In the genomic region with DNA sequence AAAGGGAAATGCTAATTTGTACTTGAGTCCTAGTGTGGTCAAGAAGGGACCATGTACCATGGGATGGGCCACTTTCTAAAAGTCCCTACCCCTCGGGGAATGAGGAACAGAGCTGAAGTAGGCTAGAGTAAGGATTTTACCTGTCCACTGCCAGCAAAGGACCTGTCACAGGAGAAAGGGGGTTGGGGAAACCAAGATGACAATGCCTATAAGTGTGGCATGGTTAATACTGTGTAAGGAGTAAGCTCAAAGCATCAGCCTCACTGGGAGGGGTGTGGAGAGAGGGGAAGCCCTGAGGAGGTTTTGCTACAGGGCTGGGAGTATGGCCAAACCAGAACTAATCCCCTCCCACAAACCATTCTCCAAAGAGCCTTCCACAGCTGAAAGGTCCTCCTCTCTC, we compare ENCODE assay signal across 27 cellular contexts. TPM values are rescaled to one million over a fixed set of nuclear protein-coding genes. Genes with fewer than 3 reads are reported as not detected.
DNase-seq lines count a peak whose midpoint lies in the region; FAIRE-seq and TF ChIP-seq lines count a peak whose summit lies in the region.
"Had no signal": no experiment of that assay in that cellular context is flagged by ENCODE, and none has a peak within 500 bp of the region (broad histone marks: within the 10 kb centered on the region; RNA-seq: fewer than 3 reads in every experiment).

No MANE protein-coding gene starts in this region.

- H3K4me3 Mint-ChIP-seq in activated CD4-positive, alpha-beta T cell treated with anti-CD3 and anti-CD28 coated beads, Interleukin-2, amount 10 ng/mL, durations not matched to agents 24 days and 14 days: no peak overlapping the region
- H3K4me3 Mint-ChIP-seq: immature natural killer cell, naive B cell had no signal

- TF ChIP-seq EP300 in stomach (IDR thresholded peaks at IDR 0.05): no peak

- H3K4me1 ChIP-seq in adipocyte (ENCODE audit: control insufficient read depth, insufficient read depth, low read length): peaks cover 54% of the 10 kb centered on the region
- H3K4me1 ChIP-seq in stomach: peaks cover 0 to 13% (median 6%) of the 10 kb centered on the region in 4 donors
- no peaks in the 10 kb centered on the region for H3K4me1 ChIP-seq in uterus
- H3K4me1 ChIP-seq: transverse colon had no signal

- peaks cover 48% of the 10 kb centered on the region for H3K27me3 Mint-ChIP-seq in activated CD4-positive, alpha-beta T cell treated with anti-CD3 and anti-CD28 coated beads, Interleukin-2, amount 10 ng/mL, durations not matched to agents 24 days and 14 days

- H3K9me3 Mint-ChIP-seq in activated CD4-positive, alpha-beta T cell treated with anti-CD3 and anti-CD28 coated beads, Interleukin-2, amount 10 ng/mL, durations not matched to agents 24 days and 14 days: peaks cover 7% of the 10 kb centered on the region
- H3K9me3 Mint-ChIP-seq: immature natural killer cell had no signal

- WGBS in stomach, 5 donors: 62 to 80% (median 72%) methylated on average over 1 of the region's 1 CpG

- no peak overlapping the region for H3K27ac ChIP-seq in stomach
- H3K27ac ChIP-seq in uterus: no peak overlapping the region
- H3K27ac ChIP-seq: 22Rv1, C4-2B, heart right ventricle, transverse colon had no signal

- peak overlapping the region; percentile 15 for H3K9ac ChIP-seq in adipocyte (ENCODE audit: low read length)

- H3K9me3 ChIP-seq in adipocyte (ENCODE audit: control insufficient read depth, low read length): peaks cover 13% of the 10 kb centered on the region
- no peaks in the 10 kb centered on the region for H3K9me3 ChIP-seq in stomach
- no peaks in the 10 kb centered on the region for H3K9me3 ChIP-seq in uterus
- H3K9me3 ChIP-seq: transverse colon had no signal

- H3K36me3 ChIP-seq in adipocyte (ENCODE audit: control insufficient read depth, insufficient read depth, low read length, severe bottlenecking) (no peaks in the 10 kb centered on the region), stomach (no peaks in the 10 kb centered on the region), uterus (no peaks in the 10 kb centered on the region)
- H3K36me3 ChIP-seq: heart right ventricle, transverse colon had no signal

- H3K27me3 ChIP-seq in adipocyte (replicated peaks; ENCODE audit: control insufficient read depth, insufficient read depth, low read length): no peaks in the 10 kb centered on the region
- no peaks in the 10 kb centered on the region for H3K27me3 ChIP-seq in stomach
- no peaks in the 10 kb centered on the region for H3K27me3 ChIP-seq in uterus

- H3K4me1 Mint-ChIP-seq in activated CD4-positive, alpha-beta T cell treated with anti-CD3 and anti-CD28 coated beads, Interleukin-2, amount 10 ng/mL, durations not matched to agents 24 days and 14 days: no peaks in the 10 kb centered on the region
- H3K4me1 Mint-ChIP-seq: immature natural killer cell, naive B cell had no signal

- H3K4me3 ChIP-seq in adipocyte (ENCODE audit: low read length) (no peak overlapping the region), stomach (no peak overlapping the region), uterus (no peak overlapping the region)
- H3K4me3 ChIP-seq: heart right ventricle, transverse colon had no signal

- H3K27ac Mint-ChIP-seq in activated CD4-positive, alpha-beta T cell treated with anti-CD3 and anti-CD28 coated beads, Interleukin-2, amount 10 ng/mL, durations not matched to agents 24 days and 14 days: no peak overlapping the region
- H3K27ac Mint-ChIP-seq: immature natural killer cell had no signal

- TF ChIP-seq POLR2A in stomach (IDR thresholded peaks at IDR 0.05) (no peak), uterus (IDR thresholded peaks at IDR 0.05) (no peak)

- TF ChIP-seq CTCF in stomach (IDR thresholded peaks at IDR 0.05) (no peak), uterus (IDR thresholded peaks at IDR 0.05) (no peak)

- FAIRE-seq in urothelium cell line (lab: Jason Lieb, UNC): peak; percentile 74

- no peaks in the 10 kb centered on the region for H3K36me3 Mint-ChIP-seq in activated CD4-positive, alpha-beta T cell treated with anti-CD3 and anti-CD28 coated beads, Interleukin-2, amount 10 ng/mL, durations not matched to agents 24 days and 14 days (ENCODE audit: low read depth)
- H3K36me3 Mint-ChIP-seq: immature natural killer cell had no signal

- DNase-seq in activated CD4-positive, alpha-beta T cell treated with anti-CD3 and anti-CD28 coated beads, Interleukin-2, amount 10 ng/mL, durations not matched to agents 24 days and 14 days: peak; percentile 41
- no peak for DNase-seq in activated CD4-positive, alpha-beta T cell treated with anti-CD3 and anti-CD28 coated beads, Interleukin-2, amount 50 U/mL, for 4 hours
- DNase-seq in adipocyte (ENCODE audit: low read depth): peak; percentile 33
- peak; percentile 43 for DNase-seq in iris pigment epithelial cell (ENCODE audit: low read depth)
- no peak for DNase-seq in urothelium cell line (ENCODE audit: low spot score)
- no peak for DNase-seq in stomach
- no peak for DNase-seq in uterus
- DNase-seq in H4 (ENCODE audit: low spot score): no peak
- DNase-seq: activated CD4-positive, alpha-beta T cell treated with anti-CD3 and anti-CD28 coated beads, Interleukin-2, amount 50 U/mL, for 1 hour; activated CD8-positive, alpha-beta memory T cell treated with anti-CD3 and anti-CD28 coated beads, Interleukin-2, amount 50 U/mL, for 48 hours; activated gamma-delta T cell treated with Interleukin-2 at 50 U/mL for 16 hours; central memory CD4-positive, alpha-beta T cell; heart right ventricle; immature natural killer cell; Kasumi-1; naive B cell; NCI-H1105 treated with DMSO at 0.1 percent for 48 hours; NCI-H524 treated with DMSO at 0.1 percent for 48 hours; SIG-M5; stimulated activated naive CD4-positive, alpha-beta T cell treated with Interleukin-2 at 50 U/mL for 16 hours; transverse colon had no signal

- intact Hi-C loops in activated CD4-positive, alpha-beta T cell treated with anti-CD3 and anti-CD28 coated beads, Interleukin-2, amount 10 ng/mL, durations not matched to agents 24 days and 14 days (cut with micrococcal nuclease): no loop called here
- intact Hi-C loops in stomach (cut with DNase I; ENCODE audit: low total_unique reads) (no loop called here), uterus (cut with DNase I; ENCODE audit: low total_unique reads) (no loop called here)

RNA-seq across cellular contexts. Expression of gene GKN2, which starts 15.8 kb away (rescaled TPM):
- total RNA-seq in activated CD4-positive, alpha-beta T cell treated with anti-CD3 and anti-CD28 coated beads, Interleukin-2, amount 10 ng/mL, durations not matched to agents 24 days and 14 days: not detected in 2 replicates
- total RNA-seq in stomach: 1,000 to 10,000 TPM in 1 of 5 donors, 100 to 1,000 TPM in 2, 10 to 100 TPM in 1, not detected in 1; 16.5 to 1,354 (median 201) TPM
- 1,000 to 10,000 TPM in 1 of 3 donors, 100 to 1,000 TPM in 1, 10 to 100 TPM in 1; 28.0 to 1,349 (median 744) TPM for polyA plus RNA-seq in stomach
- not detected for total RNA-seq in uterus
- total RNA-seq in H4 (2014; rRNA removed; shearing (Covaris generic)): not detected in 2 replicates
- total RNA-seq: heart right ventricle; lung microvascular endothelial cell; osteocyte; sciatic nerve; T-helper 1 cell treated with Interleukin-12 subunit alpha and Interleukin-12 subunit beta and Interleukin-4 antibody, amounts not matched to agents 30 ng/mL and 1 ng/mL, for 36 hours; transverse colon had no signal
- polyA plus RNA-seq: heart right ventricle, immature natural killer cell had no signal

RNA-seq across cellular contexts. Expression of gene GKN1, which starts 37.5 kb away (rescaled TPM):
- not detected in 2 replicates for total RNA-seq in activated CD4-positive, alpha-beta T cell treated with anti-CD3 and anti-CD28 coated beads, Interleukin-2, amount 10 ng/mL, durations not matched to agents 24 days and 14 days
- total RNA-seq in stomach (1,000 to 10,000 TPM in 1 of 5 donors, 100 to 1,000 TPM in 3, 1 to 10 TPM in 1; 1.7 to 7,706 (median 380) TPM), uterus (not detected)
- polyA plus RNA-seq in stomach: 1,000 to 10,000 TPM in 2 of 3 donors, 100 to 1,000 TPM in 1; 123 to 7,225 (median 2,484) TPM
- total RNA-seq in H4 (2014; rRNA removed; shearing (Covaris generic)): not detected in 2 replicates
- total RNA-seq: heart right ventricle; lung microvascular endothelial cell; osteocyte; sciatic nerve; T-helper 1 cell treated with Interleukin-12 subunit alpha and Interleukin-12 subunit beta and Interleukin-4 antibody, amounts not matched to agents 30 ng/mL and 1 ng/mL, for 36 hours; transverse colon had no signal
- polyA plus RNA-seq: immature natural killer cell had no signal

Comparison
In these comparisons a context has a peak if more than half of its experiments do, and no peak if none do; other contexts are left out.
1. DNase-seq: peak in activated CD4-positive, alpha-beta T cell treated with anti-CD3 and anti-CD28 coated beads, Interleukin-2, amount 10 ng/mL, durations not matched to agents 24 days and 14 days (single experiment), adipocyte (single experiment) and iris pigment epithelial cell (single experiment); none in activated CD4-positive, alpha-beta T cell treated with anti-CD3 and anti-CD28 coated beads, Interleukin-2, amount 50 U/mL, for 4 hours (0 of 2), urothelium cell line (single experiment), stomach (single experiment), uterus (0 of 2) and H4 (single experiment).